In the genomic region with DNA sequence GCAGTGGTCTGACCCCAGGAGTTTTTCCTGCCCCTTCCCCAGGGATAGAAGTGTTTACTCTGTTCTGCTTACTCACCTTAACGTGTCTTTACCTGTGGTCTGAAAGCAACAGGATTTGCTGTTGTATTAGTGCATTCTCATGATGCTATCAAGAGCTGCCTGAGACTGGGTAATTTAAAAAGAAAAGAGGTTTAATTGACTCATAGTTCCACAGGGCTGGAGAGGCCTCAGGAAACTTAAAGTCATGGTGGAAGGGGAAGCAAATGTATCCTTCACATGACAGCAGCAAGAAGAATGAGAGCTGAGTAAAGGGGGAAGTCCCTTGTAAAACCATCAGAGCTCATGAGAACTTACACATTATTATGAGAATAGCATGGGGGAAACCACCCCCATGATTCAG, we compare ENCODE assay signal across 14 cellular contexts.
DNase-seq lines count a peak whose midpoint lies in the region; ATAC-seq and TF ChIP-seq lines count a peak whose summit lies in the region.
"Had no signal": no experiment of that assay in that cellular context is flagged by ENCODE, and none has a peak within 500 bp of the region (broad histone marks: within the 10 kb centered on the region; RNA-seq: fewer than 3 reads in every experiment).

No MANE protein-coding gene starts in this region.

- no TSS peak for BruUV-seq in IMR-90 (replicated peaks; lab: Mats Ljungman, UMichigan)

- peak overlapping the region; percentile 31 for H4K91ac ChIP-seq in IMR-90 (ENCODE audit: insufficient read depth, low read depth, low read length)

- H2BK120ac ChIP-seq in IMR-90 (ENCODE audit: low read depth, low read length), result peak overlapping the region; percentile 78

- no CpG with 5 or more reads among the region's 1 CpG for WGBS in IMR-90 (ENCODE audit: extremely low coverage in 2 of 2, insufficient read length in 1 of 2), 2 experiments

- H3K56ac ChIP-seq in IMR-90 (ENCODE audit: extremely low read depth, insufficient read depth, low read length), result no peak overlapping the region

- H3K23ac ChIP-seq in IMR-90 (ENCODE audit: low read depth, low read length), result peak overlapping the region; percentile 36; the same call in 1 of the 2 replicates

- H3K18ac ChIP-seq in IMR-90 (ENCODE audit: low read depth, low read length), result peak overlapping the region; percentile 37; the same call in 1 of the 2 replicates

- no peak overlapping the region; the same call in 1 of the 2 replicates for H3K4me2 ChIP-seq in IMR-90 (ENCODE audit: low read depth, low read length)

- H3K9me3 ChIP-seq in IMR-90 (ENCODE audit: control insufficient read depth, insufficient read depth, low read length), result no peaks in the 10 kb centered on the region

- no peaks in the 10 kb centered on the region for H4K20me1 ChIP-seq in IMR-90 (ENCODE audit: insufficient read depth, low read length)

- H3K27me3 Mint-ChIP-seq in activated T-cell treated with anti-CD3 and anti-CD28 coated beads, Interleukin-2, amount 50 U/mL, for 24 hours, result peaks cover 31% of the 10 kb centered on the region
- H3K27me3 Mint-ChIP-seq in chondrocyte (ENCODE audit: low read depth), result no peaks in the 10 kb centered on the region
- no peaks in the 10 kb centered on the region for H3K27me3 Mint-ChIP-seq in osteocyte (ENCODE audit: unreplicated experiment)

- peaks cover 4% of the 10 kb centered on the region; the same call in 1 of the 2 replicates for H3K4me1 ChIP-seq in IMR-90 (ENCODE audit: control insufficient read depth, insufficient read depth, low read length)

- no peak overlapping the region for H2AK9ac ChIP-seq in IMR-90 (replicated peaks; ENCODE audit: low read depth, low read length, poor library complexity)

- no peak for TF ChIP-seq CTCF in IMR-90 (conservative IDR thresholded peaks at IDR 0.05; ENCODE audit: low read depth, low read length)
- TF ChIP-seq CTCF in chondrocyte (IDR thresholded peaks at IDR 0.05), result no peak
- no peak for TF ChIP-seq CTCF in osteocyte (IDR thresholded peaks at IDR 0.05)
- TF ChIP-seq CTCF in GM10248 (IDR thresholded peaks at IDR 0.05; ENCODE audit: control extremely low read depth, extremely low read depth, low read depth, missing control alignments), result no peak

- no peak overlapping the region for H3K4me3 Mint-ChIP-seq in activated T-cell treated with anti-CD3 and anti-CD28 coated beads, Interleukin-2, amount 50 U/mL, for 24 hours
- peak overlapping the region; percentile 13 for H3K4me3 Mint-ChIP-seq in chondrocyte (ENCODE audit: unreplicated experiment)
- no peak overlapping the region for H3K4me3 Mint-ChIP-seq in osteocyte (ENCODE audit: unreplicated experiment)

- dilution Hi-C loops in IMR-90 (cut with HindIII; ENCODE audit: low sequenced_read_pairs, unreplicated experiment), result no loop called here

- DNase-seq in activated T-cell treated with anti-CD3 and anti-CD28 coated beads, Interleukin-2, amount 50 U/mL, for 24 hours, result peak; percentile 33
- DNase-seq in activated T-cell treated with anti-CD3 and anti-CD28 coated beads for 4 hours, result no peak
- DNase-seq in IMR-90, result peak; percentile 55
- DNase-seq in chondrocyte (ENCODE audit: low spot score), result no peak
- DNase-seq in osteocyte (ENCODE audit: extremely low spot score, unreplicated experiment), result no peak
- DNase-seq in GM10248 (ENCODE audit: extremely low spot score), result no peak
- DNase-seq in activated CD4-positive, CD25-positive, alpha-beta regulatory T cell (lab: John Stamatoyannopoulos, UW), result no peak
- DNase-seq: COR-L47, NCI-H1092 treated with DMSO at 0.1 percent for 48 hours, NCI-H446, SW 1271 had no signal

- peak overlapping the region; percentile 9; the same call in 1 of the 2 replicates for H4K5ac ChIP-seq in IMR-90 (ENCODE audit: low read depth, low read length)

- H2BK15ac ChIP-seq in IMR-90 (ENCODE audit: low read depth, low read length), result no peak overlapping the region; the same call in 2 of the 3 replicates

- no peaks in the 10 kb centered on the region for H3K36me3 Mint-ChIP-seq in activated T-cell treated with anti-CD3 and anti-CD28 coated beads, Interleukin-2, amount 50 U/mL, for 24 hours (ENCODE audit: low read depth)
- H3K36me3 Mint-ChIP-seq in chondrocyte (ENCODE audit: low read depth) (peaks cover 13% of the 10 kb centered on the region), osteocyte (ENCODE audit: unreplicated experiment) (peaks cover 1% of the 10 kb centered on the region)

- peak overlapping the region; percentile 63; the same call in 1 of the 2 replicates for H2AK5ac ChIP-seq in IMR-90 (ENCODE audit: low read depth, low read length)

- no peak for TF ChIP-seq RAD21 in IMR-90 (IDR thresholded peaks at IDR 0.05; ENCODE audit: low read length)

- TF ChIP-seq POLR2A in IMR-90 (IDR thresholded peaks at IDR 0.05; ENCODE audit: low read depth, low read length), result no peak

- H2BK5ac ChIP-seq in IMR-90 (ENCODE audit: low read depth, low read length, poor library complexity, severe bottlenecking), result peak overlapping the region; percentile 89

- no peak for ATAC-seq in IMR-90 (ENCODE audit: low read depth)
- ATAC-seq in HG02678 (IDR thresholded peaks at IDR 0.05; ENCODE audit: unreplicated experiment), result no peak

- intact Hi-C loops in IMR-90 (cut with micrococcal nuclease), result no loop called here

- peak overlapping the region; percentile 85 for H3K27ac Mint-ChIP-seq in activated T-cell treated with anti-CD3 and anti-CD28 coated beads, Interleukin-2, amount 50 U/mL, for 24 hours
- H3K27ac Mint-ChIP-seq in chondrocyte (ENCODE audit: unreplicated experiment), result peak overlapping the region; percentile 89
- H3K27ac Mint-ChIP-seq in osteocyte (ENCODE audit: unreplicated experiment), result peak overlapping the region; percentile 82

- H2AFZ ChIP-seq in IMR-90 (replicated peaks; ENCODE audit: low read length, poor library complexity), result no peak overlapping the region

- no peaks in the 10 kb centered on the region for H3K27me3 ChIP-seq in IMR-90 (ENCODE audit: control insufficient read depth, insufficient read depth, low read length)

- H3K9ac ChIP-seq in IMR-90 (ENCODE audit: low read depth, low read length), result no peak overlapping the region

- peak overlapping the region; percentile 20 to 78; a peak in 2 of 4 replicates for H4K8ac ChIP-seq in IMR-90 (ENCODE audit: low read depth in 2 of 2, low read length in 2 of 2)

- POLR2A ChIA-PET in IMR-90 (lab: Charles Lee; ENCODE audit: unreplicated experiment) (no interaction called here), GM10248 (lab: Yijun Ruan, JAX) (no interaction called here)

- peak overlapping the region; percentile 49 for H3K4ac ChIP-seq in IMR-90 (ENCODE audit: low read depth, low read length)

- H3K9me1 ChIP-seq in IMR-90 (ENCODE audit: insufficient read depth, low read length), result 0 out of 2 replicates have a peak, but pooled peaks cover 3% of the 10 kb centered on the region

- in situ Hi-C loops in IMR-90 (cut with MboI; ENCODE audit: low sequenced_read_pairs), result no loop called here

- H3K79me1 ChIP-seq in IMR-90 (ENCODE audit: low read depth in 1 of 2, low read length in 2 of 2), result peaks cover 0 to 15% of the 10 kb centered on the region in 2 experiments; a peak in 1 of 4 replicates

- peak overlapping the region; percentile 60; the same call in 1 of the 2 replicates for H3K14ac ChIP-seq in IMR-90 (replicated peaks; ENCODE audit: low read depth, low read length)

- CTCF ChIA-PET in IMR-90 (lab: Yijun Ruan, JAX) (no interaction called here), GM10248 (lab: Yijun Ruan, JAX) (interaction anchor here (0.7 to 1.5 kb wide), 3 partner anchors 11 to 59 kb away, joined by 3 read pairs; no protein-coding TSS in a partner anchor)

- H3K27ac ChIP-seq in IMR-90 (ENCODE audit: insufficient read depth, low read length), result no peak overlapping the region
- H3K27ac ChIP-seq: skin epidermis, VCaP had no signal

- H3K4me3 ChIP-seq in IMR-90 (ENCODE audit: insufficient read depth, low read depth, low read length), result no peak overlapping the region
- H3K4me3 ChIP-seq: skin epidermis had no signal

- peak overlapping the region; percentile 72; the same call in 1 of the 2 replicates for H2BK20ac ChIP-seq in IMR-90 (ENCODE audit: low read depth, low read length)

- peaks cover 17% of the 10 kb centered on the region for H3K9me3 Mint-ChIP-seq in activated T-cell treated with anti-CD3 and anti-CD28 coated beads, Interleukin-2, amount 50 U/mL, for 24 hours
- H3K9me3 Mint-ChIP-seq in chondrocyte (ENCODE audit: low read depth) (peaks cover 35% of the 10 kb centered on the region), osteocyte (ENCODE audit: unreplicated experiment) (peaks cover 23% of the 10 kb centered on the region)

- H3K4me1 Mint-ChIP-seq in activated T-cell treated with anti-CD3 and anti-CD28 coated beads, Interleukin-2, amount 50 U/mL, for 24 hours (ENCODE audit: low read depth), result peaks cover 24% of the 10 kb centered on the region
- H3K4me1 Mint-ChIP-seq in chondrocyte (ENCODE audit: low read depth) (peaks cover 62% of the 10 kb centered on the region), osteocyte (ENCODE audit: unreplicated experiment) (peaks cover 32% of the 10 kb centered on the region)

- no peaks in the 10 kb centered on the region for H3K36me3 ChIP-seq in IMR-90 (ENCODE audit: control insufficient read depth, insufficient read depth, low read length)

TF ChIP-seq in IMR-90, 13 proteins besides CTCF, POLR2A, EP300 and RAD21 (continues in another document):
- no peak for TF ChIP-seq RCOR1 (IDR thresholded peaks at IDR 0.05; ENCODE audit: insufficient replicate concordance, low read length)
- TF ChIP-seq MXI1 (IDR thresholded peaks at IDR 0.05; ENCODE audit: borderline replicate concordance, low read depth, low read length), result no peak
- no peak for TF ChIP-seq MAFK (IDR thresholded peaks at IDR 0.05; ENCODE audit: low read depth, low read length)
- TF ChIP-seq BHLHE40 (IDR thresholded peaks at IDR 0.05; ENCODE audit: low read depth, low read length), result no peak
- no peak for TF ChIP-seq CHD1 (IDR thresholded peaks at IDR 0.05; ENCODE audit: low read depth, low read length)
- TF ChIP-seq CEBPB (IDR thresholded peaks at IDR 0.05; ENCODE audit: low read depth, low read length), result no peak
- TF ChIP-seq, protein P1, sequence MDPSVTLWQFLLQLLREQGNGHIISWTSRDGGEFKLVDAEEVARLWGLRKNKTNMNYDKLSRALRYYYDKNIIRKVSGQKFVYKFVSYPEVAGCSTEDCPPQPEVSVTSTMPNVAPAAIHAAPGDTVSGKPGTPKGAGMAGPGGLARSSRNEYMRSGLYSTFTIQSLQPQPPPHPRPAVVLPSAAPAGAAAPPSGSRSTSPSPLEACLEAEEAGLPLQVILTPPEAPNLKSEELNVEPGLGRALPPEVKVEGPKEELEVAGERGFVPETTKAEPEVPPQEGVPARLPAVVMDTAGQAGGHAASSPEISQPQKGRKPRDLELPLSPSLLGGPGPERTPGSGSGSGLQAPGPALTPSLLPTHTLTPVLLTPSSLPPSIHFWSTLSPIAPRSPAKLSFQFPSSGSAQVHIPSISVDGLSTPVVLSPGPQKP (IDR thresholded peaks at IDR 0.05; ENCODE audit: borderline replicate concordance, low read depth, low read length), result no peak
- no peak for TF ChIP-seq MAZ (IDR thresholded peaks at IDR 0.05; ENCODE audit: borderline replicate concordance, low read depth, low read length)
- no peak for TF ChIP-seq RFX5 (IDR thresholded peaks at IDR 0.05; ENCODE audit: low read depth, low read length)
- no peak for TF ChIP-seq FOS (IDR thresholded peaks at IDR 0.05; ENCODE audit: low read depth, low read length)

Comparison
In these comparisons a context has a peak if more than half of its experiments do, and no peak if none do; other contexts are left out.
1. DNase-seq: peak in activated T-cell treated with anti-CD3 and anti-CD28 coated beads, Interleukin-2, amount 50 U/mL, for 24 hours (single experiment) and IMR-90 (single experiment); none in activated T-cell treated with anti-CD3 and anti-CD28 coated beads for 4 hours (single experiment), chondrocyte (single experiment), osteocyte (single experiment), GM10248 (single experiment) and activated CD4-positive, CD25-positive, alpha-beta regulatory T cell (0 of 4).
2. Peak in every context shown above with its lines, with median percentiles within 50 percentile points of each other: H3K27ac Mint-ChIP-seq.